1 cellular context compared by ENCODE assay signal in the genomic region with DNA sequence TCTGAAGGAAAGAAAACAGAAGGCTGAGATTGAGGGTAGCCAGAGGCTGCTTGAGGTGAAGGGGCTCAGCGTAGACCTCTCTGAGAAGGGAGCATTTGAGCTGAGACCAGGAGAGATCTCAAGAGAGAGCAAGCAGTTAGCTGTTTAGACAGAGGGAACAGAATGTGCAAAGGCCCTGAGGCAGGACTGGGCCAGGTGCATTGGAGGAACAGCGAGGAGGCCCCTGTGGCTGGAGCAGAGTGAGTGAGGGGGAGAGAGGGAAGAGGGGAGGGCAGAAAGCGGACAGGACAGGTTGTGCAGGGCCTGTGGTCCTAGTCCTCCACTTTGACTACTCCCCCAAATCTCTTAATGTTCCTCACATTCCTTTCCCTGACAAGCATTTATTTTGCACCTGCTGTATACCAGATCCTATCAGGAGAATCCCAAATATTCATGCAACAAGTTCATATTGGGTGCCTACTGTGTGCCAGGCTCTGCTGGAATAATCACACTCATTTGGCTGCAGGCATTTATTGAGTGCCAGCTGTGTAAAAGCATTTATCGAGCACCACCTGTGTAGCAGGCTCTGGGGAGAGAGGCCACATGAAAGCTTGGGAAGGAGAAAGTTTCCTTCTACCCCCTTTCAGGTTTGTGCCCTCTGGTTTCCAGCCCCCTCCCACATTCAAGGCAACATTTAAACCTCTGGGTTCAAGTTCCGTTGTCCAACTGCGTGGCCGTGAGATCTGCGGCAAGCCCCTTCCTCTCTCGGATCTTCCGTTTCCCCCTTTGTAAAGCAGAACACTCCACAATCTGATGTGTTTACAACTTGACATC.
TF ChIP-seq lines count a peak whose summit lies in the region.

No MANE protein-coding gene starts in this region.

TF ChIP-seq in IMR-90, 13 proteins besides CTCF, POLR2A, EP300 and RAD21 (continued from another document):
- no peak for TF ChIP-seq SMC3 (IDR thresholded peaks at IDR 0.05; ENCODE audit: low read depth, low read length)
- TF ChIP-seq CHD1 (IDR thresholded peaks at IDR 0.05; ENCODE audit: low read depth, low read length) = no peak
- no peak for TF ChIP-seq MAFK (IDR thresholded peaks at IDR 0.05; ENCODE audit: low read depth, low read length)
- TF ChIP-seq RCOR1 (IDR thresholded peaks at IDR 0.05; ENCODE audit: insufficient replicate concordance, low read length) = no peak
- TF ChIP-seq, protein P1, sequence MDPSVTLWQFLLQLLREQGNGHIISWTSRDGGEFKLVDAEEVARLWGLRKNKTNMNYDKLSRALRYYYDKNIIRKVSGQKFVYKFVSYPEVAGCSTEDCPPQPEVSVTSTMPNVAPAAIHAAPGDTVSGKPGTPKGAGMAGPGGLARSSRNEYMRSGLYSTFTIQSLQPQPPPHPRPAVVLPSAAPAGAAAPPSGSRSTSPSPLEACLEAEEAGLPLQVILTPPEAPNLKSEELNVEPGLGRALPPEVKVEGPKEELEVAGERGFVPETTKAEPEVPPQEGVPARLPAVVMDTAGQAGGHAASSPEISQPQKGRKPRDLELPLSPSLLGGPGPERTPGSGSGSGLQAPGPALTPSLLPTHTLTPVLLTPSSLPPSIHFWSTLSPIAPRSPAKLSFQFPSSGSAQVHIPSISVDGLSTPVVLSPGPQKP (IDR thresholded peaks at IDR 0.05; ENCODE audit: borderline replicate concordance, low read depth, low read length) = no peak
- no peak for TF ChIP-seq NFE2L2 (IDR thresholded peaks at IDR 0.05; ENCODE audit: low read depth, low read length)
